ENCODE assay signal across 8 cellular contexts in genomic region chr3:45035441-45036301, GRCh38.
DNase-seq lines count a peak whose midpoint lies in the region; ATAC-seq, FAIRE-seq and TF ChIP-seq lines count a peak whose summit lies in the region.

No MANE protein-coding gene starts in this region.

- no peak for FAIRE-seq in D721Med (lab: Jason Lieb, UNC)

- H3K27me3 Mint-ChIP-seq in stimulated activated naive B cell treated with anti-CD40 and anti-IgM and Interleukin-4, amounts not matched to agents 10 μg/mL and 1 μg/mL and 100 μg/mL, for 72 hours, result peaks cover 28 to 33% of the 10 kb centered on the region in 2 donors

- peaks cover 19% of the 10 kb centered on the region in 2 donors for H3K4me1 Mint-ChIP-seq in stimulated activated naive B cell treated with anti-CD40 and anti-IgM and Interleukin-4, amounts not matched to agents 10 μg/mL and 1 μg/mL and 100 μg/mL, for 72 hours

- TF ChIP-seq CTCF in cardiac fibroblast (IDR thresholded peaks at IDR 0.05; ENCODE audit: low read depth, low read length) (peak; percentile 10), D721Med (IDR thresholded peaks at IDR 0.05; ENCODE audit: insufficient read depth, missing control alignments) (no peak)

- H3K4me3 ChIP-seq in cardiac fibroblast (replicated peaks in 1 of 2; ENCODE audit: low read depth in 2 of 2, low read length in 2 of 2), result peak overlapping the region; percentile 21 to 27

- no peaks in the 10 kb centered on the region for H3K36me3 Mint-ChIP-seq in stimulated activated naive B cell treated with anti-CD40 and anti-IgM and Interleukin-4, amounts not matched to agents 10 μg/mL and 1 μg/mL and 100 μg/mL, for 72 hours

- H3K27ac Mint-ChIP-seq in stimulated activated naive B cell treated with anti-CD40 and anti-IgM and Interleukin-4, amounts not matched to agents 10 μg/mL and 1 μg/mL and 100 μg/mL, for 72 hours, result no peak overlapping the region

- no peaks in the 10 kb centered on the region for H3K9me3 Mint-ChIP-seq in stimulated activated naive B cell treated with anti-CD40 and anti-IgM and Interleukin-4, amounts not matched to agents 10 μg/mL and 1 μg/mL and 100 μg/mL, for 72 hours

- H3K4me3 Mint-ChIP-seq in stimulated activated naive B cell treated with anti-CD40 and anti-IgM and Interleukin-4, amounts not matched to agents 10 μg/mL and 1 μg/mL and 100 μg/mL, for 72 hours, result peak overlapping the region; percentile 16 to 76

- DNase-seq in NCI-H524 (lab: John Stamatoyannopoulos, UW), result peak; percentile 45 to 48
- no peak for DNase-seq in NCI-H524 treated with DMSO at 0.1 percent for 48 hours (lab: John Stamatoyannopoulos, UW)
- peak; percentile 31 to 48 for DNase-seq in cardiac fibroblast (ENCODE audit: low read depth in 2 of 2)
- DNase-seq in kidney tubule cell (ENCODE audit: low spot score), result peak; percentile 29
- no peak for DNase-seq in stimulated activated naive B cell treated with anti-CD40 and anti-IgM and Interleukin-4, amounts not matched to agents 10 μg/mL and 1 μg/mL and 100 μg/mL, for 72 hours
- DNase-seq in D721Med (ENCODE audit: insufficient read length, low spot score), result no peak

- ATAC-seq in stimulated activated naive B cell treated with anti-CD40 and anti-IgM and Interleukin-4, amounts not matched to agents 10 μg/mL and 1 μg/mL and 100 μg/mL, for 72 hours (replicated peaks), result no peak
- no peak for ATAC-seq in GM18873 (IDR thresholded peaks at IDR 0.05; ENCODE audit: low FRiP score, unreplicated experiment)
- ATAC-seq in HG03354 (IDR thresholded peaks at IDR 0.05; ENCODE audit: poor library complexity, severe bottlenecking, unreplicated experiment), result no peak

Comparison
In these comparisons a context has a peak if more than half of its experiments do, and no peak if none do; other contexts are left out.
1. DNase-seq: peak in NCI-H524 (2 of 2), cardiac fibroblast (2 of 2) and kidney tubule cell (single experiment); none in NCI-H524 treated with DMSO at 0.1 percent for 48 hours (single experiment), stimulated activated naive B cell treated with anti-CD40 and anti-IgM and Interleukin-4, amounts not matched to agents 10 μg/mL and 1 μg/mL and 100 μg/mL, for 72 hours (single experiment) and D721Med (single experiment).